In the genomic region with DNA sequence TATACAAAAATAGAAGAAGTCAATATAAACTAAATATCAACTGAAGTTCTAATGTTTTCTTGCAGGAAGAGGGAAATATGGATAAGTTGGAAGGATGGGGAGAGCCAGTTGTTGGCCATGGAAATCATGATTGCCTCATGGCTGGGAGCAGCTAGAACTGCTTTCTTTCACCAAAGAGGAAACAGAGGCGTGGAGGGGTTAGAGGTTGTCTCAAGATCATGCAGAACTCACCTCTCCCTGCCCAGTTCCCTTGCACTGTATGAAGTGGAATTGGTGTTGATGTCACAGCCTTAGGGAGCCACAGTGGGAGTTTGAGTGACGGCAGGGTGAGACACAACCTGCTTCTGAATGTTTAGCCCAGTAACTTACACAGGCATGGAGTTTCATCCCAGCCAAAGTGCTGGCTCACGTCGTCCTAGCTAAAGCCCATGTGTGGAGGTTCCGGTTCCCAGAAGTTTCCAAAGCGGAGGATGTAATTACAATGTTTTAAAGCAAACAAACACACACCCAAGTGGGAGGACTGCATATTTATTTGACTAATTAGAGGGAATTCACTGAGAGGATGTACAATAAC, we compare ENCODE assay signal across 13 cellular contexts.
DNase-seq lines count a peak whose midpoint lies in the region; ATAC-seq and TF ChIP-seq lines count a peak whose summit lies in the region.
"Had no signal": no experiment of that assay in that cellular context is flagged by ENCODE, and none has a peak within 500 bp of the region (broad histone marks: within the 10 kb centered on the region; RNA-seq: fewer than 3 reads in every experiment).

No MANE protein-coding gene starts in this region.

- H3K9me3 Mint-ChIP-seq in activated CD8-positive, alpha-beta memory T cell treated with anti-CD3 and anti-CD28 coated beads, Interleukin-2, amount 10 ng/mL, durations not matched to agents 7 days and 5 days (ENCODE audit: low read depth) = no peaks in the 10 kb centered on the region
- H3K9me3 Mint-ChIP-seq: activated naive CD8-positive, alpha-beta T cell treated with anti-CD3 and anti-CD28 coated beads for 36 hours had no signal

- ATAC-seq in Right ventricle myocardium inferior = peak; percentile 41
- ATAC-seq in aorta (ENCODE audit: low FRiP score) = peak; percentile 69
- ATAC-seq in activated CD8-positive, alpha-beta memory T cell treated with anti-CD3 and anti-CD28 coated beads, Interleukin-2, amount 10 ng/mL, durations not matched to agents 7 days and 5 days = no peak
- ATAC-seq: HCT116, K562 had no signal

- no peaks in the 10 kb centered on the region for H3K36me3 ChIP-seq in osteoblast (ENCODE audit: insufficient read depth, low read length)
- H3K36me3 ChIP-seq in aorta (ENCODE audit: control insufficient read depth in 1 of 2, insufficient read depth in 2 of 2, low read length in 1 of 2) = no peaks in the 10 kb centered on the region

- H3K36me3 Mint-ChIP-seq in activated CD8-positive, alpha-beta memory T cell treated with anti-CD3 and anti-CD28 coated beads, Interleukin-2, amount 10 ng/mL, durations not matched to agents 7 days and 5 days = no peaks in the 10 kb centered on the region
- H3K36me3 Mint-ChIP-seq: activated naive CD8-positive, alpha-beta T cell treated with anti-CD3 and anti-CD28 coated beads for 36 hours had no signal

- peak overlapping the region; percentile 64 for H3K4me2 ChIP-seq in osteoblast (ENCODE audit: insufficient read depth, low read length)

- H3K4me1 ChIP-seq in osteoblast (ENCODE audit: insufficient read depth, low read length) (peaks cover 23% of the 10 kb centered on the region), aorta (ENCODE audit: control insufficient read depth in 1 of 2, insufficient read depth in 2 of 2, low read length in 2 of 2) (peaks cover 0 to 2% of the 10 kb centered on the region in 2 donors)

- POLR2A ChIA-PET in GM10248 (lab: Yijun Ruan, JAX) = no interaction called here

- H3K79me2 ChIP-seq in osteoblast (ENCODE audit: insufficient read depth, low read length) = no peaks in the 10 kb centered on the region

- no peak overlapping the region for H3K4me3 Mint-ChIP-seq in activated CD8-positive, alpha-beta memory T cell treated with anti-CD3 and anti-CD28 coated beads, Interleukin-2, amount 10 ng/mL, durations not matched to agents 7 days and 5 days
- H3K4me3 Mint-ChIP-seq: activated naive CD8-positive, alpha-beta T cell treated with anti-CD3 and anti-CD28 coated beads for 36 hours had no signal

- no peak overlapping the region for H3K27ac Mint-ChIP-seq in activated CD8-positive, alpha-beta memory T cell treated with anti-CD3 and anti-CD28 coated beads, Interleukin-2, amount 10 ng/mL, durations not matched to agents 7 days and 5 days
- H3K27ac Mint-ChIP-seq: activated naive CD8-positive, alpha-beta T cell treated with anti-CD3 and anti-CD28 coated beads for 36 hours had no signal

- H2AFZ ChIP-seq in osteoblast (ENCODE audit: low read length) = peak overlapping the region; percentile 73

- WGBS in aorta, 2 donors = 76 to 80% methylated on average over 6 of the region's 6 CpGs

- peak overlapping the region; percentile 39 for H3K27ac ChIP-seq in osteoblast (ENCODE audit: low read depth, low read length)
- no peak overlapping the region for H3K27ac ChIP-seq in aorta (ENCODE audit: low read depth in 1 of 2, low read length in 2 of 2)

- H3K9me3 ChIP-seq in osteoblast (ENCODE audit: low read depth, low read length) = no peaks in the 10 kb centered on the region
- H3K9me3 ChIP-seq in aorta (ENCODE audit: control insufficient read depth, low read length) = no peaks in the 10 kb centered on the region

- intact Hi-C loops in Right ventricle myocardium inferior (cut with DNase I) (no loop called here), cardiac septum (cut with DNase I) (loop anchor here (10.0 kb wide), 1 partner anchor 1123 kb away; the partner anchor contains the start of gene CDH11), aorta (cut with DNase I) (no loop called here)

- H3K4me3 ChIP-seq in fibroblast of pulmonary artery (replicated peaks; ENCODE audit: low read depth, low read length) (no peak overlapping the region), osteoblast (ENCODE audit: insufficient read depth, low read length) (no peak overlapping the region), aorta (ENCODE audit: low read length in 2 of 2) (no peak overlapping the region)
- H3K4me3 ChIP-seq: K562 had no signal

- H3K4me1 Mint-ChIP-seq in activated CD8-positive, alpha-beta memory T cell treated with anti-CD3 and anti-CD28 coated beads, Interleukin-2, amount 10 ng/mL, durations not matched to agents 7 days and 5 days = no peaks in the 10 kb centered on the region
- H3K4me1 Mint-ChIP-seq: activated naive CD8-positive, alpha-beta T cell treated with anti-CD3 and anti-CD28 coated beads for 36 hours had no signal

- no peaks in the 10 kb centered on the region for H3K27me3 Mint-ChIP-seq in activated CD8-positive, alpha-beta memory T cell treated with anti-CD3 and anti-CD28 coated beads, Interleukin-2, amount 10 ng/mL, durations not matched to agents 7 days and 5 days
- H3K27me3 Mint-ChIP-seq: activated naive CD8-positive, alpha-beta T cell treated with anti-CD3 and anti-CD28 coated beads for 36 hours had no signal

- no peak for TF ChIP-seq CTCF in fibroblast of pulmonary artery (IDR thresholded peaks at IDR 0.05; ENCODE audit: low read length, missing control alignments)
- TF ChIP-seq CTCF in osteoblast (IDR thresholded peaks at IDR 0.05; ENCODE audit: extremely low read depth, low read depth, low read length) = no peak
- TF ChIP-seq CTCF in GM10248 (IDR thresholded peaks at IDR 0.05; ENCODE audit: control extremely low read depth, extremely low read depth, low read depth, missing control alignments) = no peak

- DNase-seq in Right ventricle myocardium inferior (ENCODE audit: missing footprints) = no peak
- DNase-seq in cardiac septum (ENCODE audit: low spot score) = no peak
- peak; percentile 75 for DNase-seq in fibroblast of pulmonary artery (ENCODE audit: low read depth)
- peak; percentile 30 for DNase-seq in osteoblast (ENCODE audit: insufficient read length, low spot score, missing footprints)
- DNase-seq in aorta = peak in 1 of 2 donors; percentile 44
- no peak for DNase-seq in activated CD8-positive, alpha-beta memory T cell treated with anti-CD3 and anti-CD28 coated beads, Interleukin-2, amount 10 ng/mL, durations not matched to agents 7 days and 5 days
- no peak for DNase-seq in GM10248 (ENCODE audit: extremely low spot score)
- DNase-seq in DMS53 (lab: John Stamatoyannopoulos, UW) = no peak
- DNase-seq: activated naive CD8-positive, alpha-beta T cell treated with anti-CD3 and anti-CD28 coated beads for 36 hours; retina; trophoblast cell had no signal

- H4K20me1 ChIP-seq in osteoblast (ENCODE audit: insufficient read depth, low read length) = no peaks in the 10 kb centered on the region

- H3K27me3 ChIP-seq in osteoblast (ENCODE audit: insufficient read depth, low read length) = peaks cover 2% of the 10 kb centered on the region
- H3K27me3 ChIP-seq in aorta (ENCODE audit: control insufficient read depth in 1 of 2, insufficient read depth in 2 of 2, low read length in 1 of 2) = peaks cover 0 to 1% of the 10 kb centered on the region in 2 donors

- CTCF ChIA-PET in activated CD8-positive, alpha-beta memory T cell treated with anti-CD3 and anti-CD28 coated beads, Interleukin-2, amount 10 ng/mL, durations not matched to agents 7 days and 5 days (lab: Charles Lee) = no interaction called here
- CTCF ChIA-PET in GM10248 (lab: Yijun Ruan, JAX) = interaction anchor here (0.6 to 1.1 kb wide), 2 partner anchors 13 to 29 kb away, joined by 3 read pairs; no protein-coding TSS in a partner anchor

Comparison
In these comparisons a context has a peak if more than half of its experiments do, and no peak if none do; other contexts are left out.
1. DNase-seq: peak in fibroblast of pulmonary artery (single experiment) and osteoblast (single experiment); none in Right ventricle myocardium inferior (single experiment), cardiac septum (single experiment), activated CD8-positive, alpha-beta memory T cell treated with anti-CD3 and anti-CD28 coated beads, Interleukin-2, amount 10 ng/mL, durations not matched to agents 7 days and 5 days (single experiment), GM10248 (single experiment) and DMS53 (single experiment).